Comparison of ENCODE assay signal across 12 cellular contexts in genomic region chr1:181018901-181019681, GRCh38. TPM values are rescaled to one million over a fixed set of nuclear protein-coding genes. Genes with fewer than 3 reads are reported as not detected.
A peak's percentile ranks its signal among the peaks of the same experiment; 100 is the strongest.
DNase-seq lines count a peak whose midpoint lies in the region; ATAC-seq and TF ChIP-seq lines count a peak whose summit lies in the region.
"Had no signal": no experiment of that assay in that cellular context is flagged by ENCODE, and none has a peak within 500 bp of the region (broad histone marks: within the 10 kb centered on the region; RNA-seq: fewer than 3 reads in every experiment).

No MANE protein-coding gene starts in this region.

- H3K9me3 ChIP-seq in A673 (ENCODE audit: low read depth, low read length, poor library complexity, severe bottlenecking): no peaks in the 10 kb centered on the region
- no peaks in the 10 kb centered on the region for H3K9me3 ChIP-seq in Caco-2

- H3K4me3 ChIP-seq in A673 (ENCODE audit: low read depth, low read length, poor library complexity, severe bottlenecking) (no peak overlapping the region), Caco-2 (ENCODE audit: low read depth, low read length) (no peak overlapping the region)

- no peak for ATAC-seq in omental fat pad (ENCODE audit: low FRiP score)
- ATAC-seq: Panc1 had no signal

- H3K36me3 ChIP-seq in A673 (ENCODE audit: insufficient read depth, low read length, poor library complexity, severe bottlenecking) (no peaks in the 10 kb centered on the region), Caco-2 (ENCODE audit: control insufficient read depth, insufficient read depth, low read length) (no peaks in the 10 kb centered on the region)

- H3K36me3 Mint-ChIP-seq in Caco-2 (ENCODE audit: insufficient read depth, unreplicated experiment): peaks cover 25% of the 10 kb centered on the region
- peaks cover 15% of the 10 kb centered on the region for H3K36me3 Mint-ChIP-seq in activated CD4-positive, alpha-beta T cell treated with anti-CD3 and anti-CD28 coated beads, Interleukin-2, amount 10 ng/mL, durations not matched to agents 7 days and 5 days (ENCODE audit: low read depth)
- peaks cover 0 to 4% (median 0%) of the 10 kb centered on the region in 3 donors for H3K36me3 Mint-ChIP-seq in immature natural killer cell

- no peak overlapping the region for H3K27ac ChIP-seq in A673 (ENCODE audit: low read depth, low read length, poor library complexity, severe bottlenecking)
- H3K27ac ChIP-seq: dorsolateral prefrontal cortex had no signal

- no peak overlapping the region for H3K4me3 Mint-ChIP-seq in Caco-2 (ENCODE audit: unreplicated experiment)
- peak overlapping the region; percentile 21 for H3K4me3 Mint-ChIP-seq in activated CD4-positive, alpha-beta T cell treated with anti-CD3 and anti-CD28 coated beads, Interleukin-2, amount 10 ng/mL, durations not matched to agents 7 days and 5 days
- H3K4me3 Mint-ChIP-seq in immature natural killer cell: no peak overlapping the region

- TF ChIP-seq POLR2A in erythroblast (IDR thresholded peaks at IDR 0.05; ENCODE audit: low read length): no peak

- TF ChIP-seq CTCF in A673 (conservative IDR thresholded peaks at IDR 0.05; ENCODE audit: low read depth, low read length): no peak
- no peak for TF ChIP-seq CTCF in Caco-2 (IDR thresholded peaks at IDR 0.05; ENCODE audit: insufficient read depth in 1 of 2, low read depth in 1 of 2, low read length in 1 of 2, severe bottlenecking in 1 of 2, unreplicated experiment in 1 of 2)
- no peak for TF ChIP-seq CTCF in omental fat pad (IDR thresholded peaks at IDR 0.05)

- H3K4me1 Mint-ChIP-seq in Caco-2 (ENCODE audit: low read depth, unreplicated experiment) (peaks cover 8% of the 10 kb centered on the region), immature natural killer cell (peaks cover 42 to 51% of the 10 kb centered on the region in 2 donors)
- H3K4me1 Mint-ChIP-seq in activated CD4-positive, alpha-beta T cell treated with anti-CD3 and anti-CD28 coated beads, Interleukin-2, amount 10 ng/mL, durations not matched to agents 7 days and 5 days: peaks cover 48% of the 10 kb centered on the region

- intact Hi-C loops in A673 (cut with micrococcal nuclease; ENCODE audit: unreplicated experiment) (no loop called here), Caco-2 (cut with micrococcal nuclease; ENCODE audit: unreplicated experiment) (no loop called here)

- H3K9me3 Mint-ChIP-seq in Caco-2 (ENCODE audit: unreplicated experiment) (no peaks in the 10 kb centered on the region), immature natural killer cell (peaks cover 0 to 3% (median under 1%) of the 10 kb centered on the region in 6 donors)
- no peaks in the 10 kb centered on the region for H3K9me3 Mint-ChIP-seq in activated CD4-positive, alpha-beta T cell treated with anti-CD3 and anti-CD28 coated beads, Interleukin-2, amount 10 ng/mL, durations not matched to agents 7 days and 5 days

- H3K27me3 Mint-ChIP-seq in Caco-2 (ENCODE audit: insufficient read depth, unreplicated experiment) (peaks cover 3% of the 10 kb centered on the region), immature natural killer cell (ENCODE audit: low read depth in 3 of 3) (peaks cover 24 to 27% (median 24%) of the 10 kb centered on the region in 3 donors)
- no peaks in the 10 kb centered on the region for H3K27me3 Mint-ChIP-seq in activated CD4-positive, alpha-beta T cell treated with anti-CD3 and anti-CD28 coated beads, Interleukin-2, amount 10 ng/mL, durations not matched to agents 7 days and 5 days

- no peaks in the 10 kb centered on the region for H3K27me3 ChIP-seq in A673 (replicated peaks; ENCODE audit: insufficient read depth, low read depth, low read length, poor library complexity)
- H3K27me3 ChIP-seq in Caco-2 (replicated peaks; ENCODE audit: control insufficient read depth, insufficient read depth, low read length): no peaks in the 10 kb centered on the region
- H3K27me3 ChIP-seq: dorsolateral prefrontal cortex had no signal

- BruUV-seq in A673 (replicated peaks; lab: Mats Ljungman, UMichigan): TSS peak; percentile 5
- BruUV-seq in Caco-2 (replicated peaks; lab: Mats Ljungman, UMichigan): TSS peak; percentile 3

- CTCF ChIA-PET in A673 (lab: Charles Lee): no interaction called here
- CTCF ChIA-PET in Caco-2 (lab: Charles Lee): no interaction called here
- CTCF ChIA-PET in activated CD4-positive, alpha-beta T cell treated with anti-CD3 and anti-CD28 coated beads, Interleukin-2, amount 10 ng/mL, durations not matched to agents 7 days and 5 days (lab: Charles Lee): interaction anchor here (1.1 to 8.6 kb wide), 5 partner anchors 15 to 123 kb away, joined by 3 to 38 read pairs (median 3); partner anchors contain the start of gene MR1

- H3K4me1 ChIP-seq in A673 (ENCODE audit: insufficient read depth, low read length, poor library complexity, severe bottlenecking): peaks cover 16% of the 10 kb centered on the region
- 0 out of 2 replicates have a peak, but pooled peaks cover 5% of the 10 kb centered on the region for H3K4me1 ChIP-seq in Caco-2

- H3K27ac Mint-ChIP-seq in Caco-2 (ENCODE audit: unreplicated experiment): no peak overlapping the region
- peak overlapping the region; percentile 55 for H3K27ac Mint-ChIP-seq in activated CD4-positive, alpha-beta T cell treated with anti-CD3 and anti-CD28 coated beads, Interleukin-2, amount 10 ng/mL, durations not matched to agents 7 days and 5 days
- H3K27ac Mint-ChIP-seq in immature natural killer cell: peak overlapping the region in 5 of 6 donors; percentile 0 to 80 (median 75)

- POLR2A ChIA-PET in A673 (lab: Charles Lee; ENCODE audit: low non-redundant PET) (interaction anchor here (0.6 kb wide), 1 partner anchor 120 kb away, joined by 4 read pairs; no protein-coding TSS in a partner anchor), Caco-2 (lab: Charles Lee) (interaction anchor here (0.7 kb wide), 1 partner anchor 73 kb away, joined by 3 read pairs; no protein-coding TSS in a partner anchor)
- POLR2A ChIA-PET in activated CD4-positive, alpha-beta T cell treated with anti-CD3 and anti-CD28 coated beads, Interleukin-2, amount 10 ng/mL, durations not matched to agents 7 days and 5 days (lab: Charles Lee): interaction anchor here (0.6 to 0.9 kb wide), 2 partner anchors 14 to 70 kb away, joined by 3 to 7 read pairs; partner anchors contain the start of gene MR1

- no peak for DNase-seq in A673 (ENCODE audit: low spot score)
- no peak for DNase-seq in Caco-2
- DNase-seq in activated CD4-positive, alpha-beta T cell treated with anti-CD3 and anti-CD28 coated beads, Interleukin-2, amount 10 ng/mL, durations not matched to agents 7 days and 5 days: no peak
- DNase-seq in immature natural killer cell: no peak
- DNase-seq in omental fat pad (ENCODE audit: low spot score): no peak
- no peak for DNase-seq in NCI-H2171 treated with DMSO at 0.1 percent for 48 hours (lab: John Stamatoyannopoulos, UW)
- no peak for DNase-seq in mesenteric fat pad (ENCODE audit: low spot score)
- no peak for DNase-seq in erythroblast (lab: John Stamatoyannopoulos, UW)
- DNase-seq: dorsolateral prefrontal cortex, NCI-H446 treated with DMSO at 0.1 percent for 48 hours, occipital lobe had no signal

RNA-seq across cellular contexts. Expression of gene STX6, which starts 3.6 kb away (rescaled TPM):
- 20.5 and 21.0 TPM in 2 replicates for total RNA-seq in A673 (2021)
- total RNA-seq in Caco-2 (2022): 20.5 TPM in 2 replicates
- total RNA-seq in activated CD4-positive, alpha-beta T cell treated with anti-CD3 and anti-CD28 coated beads, Interleukin-2, amount 10 ng/mL, durations not matched to agents 7 days and 5 days: 10 to 100 TPM; 17.9 to 18.4 TPM
- 10 to 100 TPM in 1 of 3 donors, 1 to 10 TPM in 2; 6.0 to 14.4 (median 7.9) TPM for polyA plus RNA-seq in immature natural killer cell
- total RNA-seq in omental fat pad: 10 to 100 TPM; 17.7 to 25.2 (median 24.1) TPM
- 16.6 TPM for total RNA-seq in mesenteric fat pad

RNA-seq across cellular contexts. Expression of gene MR1, which starts 14.7 kb away (rescaled TPM):
- total RNA-seq in A673 (2021) (2.6 and 2.8 TPM in 2 replicates), Caco-2 (2022) (2.4 and 2.5 TPM in 2 replicates), omental fat pad (10 to 100 TPM; 12.5 to 16.2 (median 13.1) TPM), mesenteric fat pad (14.2 TPM)
- total RNA-seq in activated CD4-positive, alpha-beta T cell treated with anti-CD3 and anti-CD28 coated beads, Interleukin-2, amount 10 ng/mL, durations not matched to agents 7 days and 5 days: 10 to 100 TPM; 37.4 to 38.7 TPM
- 10 to 100 TPM; 45.0 to 62.7 (median 54.1) TPM for polyA plus RNA-seq in immature natural killer cell
